28 cellular contexts compared by ENCODE assay signal in the genomic region with DNA sequence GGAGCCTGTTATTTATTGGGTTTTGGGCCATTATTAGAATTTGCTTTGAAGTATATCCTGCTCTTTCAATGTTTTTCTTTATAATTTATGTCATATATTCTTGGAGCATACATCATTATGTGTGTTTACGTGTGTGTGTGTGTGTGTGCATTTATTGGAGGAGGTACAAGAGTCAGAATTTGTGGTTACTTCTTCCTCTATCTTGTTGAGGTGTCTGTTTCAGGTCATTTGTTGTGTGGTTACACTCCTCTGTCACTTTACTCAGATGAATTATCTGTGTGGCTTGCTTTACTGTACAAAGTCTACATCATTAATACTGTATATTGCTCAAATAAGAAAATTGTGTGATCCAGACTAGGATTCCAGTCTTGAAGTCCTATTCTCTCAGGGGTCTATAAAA.
A peak's percentile ranks its signal among the peaks of the same experiment; 100 is the strongest.
DNase-seq lines count a peak whose midpoint lies in the region; ATAC-seq and TF ChIP-seq lines count a peak whose summit lies in the region.
"Had no signal": no experiment of that assay in that cellular context is flagged by ENCODE, and none has a peak within 500 bp of the region (broad histone marks: within the 10 kb centered on the region; RNA-seq: fewer than 3 reads in every experiment).

No MANE protein-coding gene starts in this region.

- no peaks in the 10 kb centered on the region for H3K36me3 ChIP-seq in testis (ENCODE audit: low read depth, missing control alignments)
- H3K36me3 ChIP-seq: gastroesophageal sphincter, HAP-1, right atrium auricular region, transverse colon had no signal

- H3K27ac Mint-ChIP-seq in T-helper 17 cell = no peak overlapping the region
- H3K27ac Mint-ChIP-seq: activated naive CD4-positive, alpha-beta T cell treated with anti-CD3 and anti-CD28 coated beads for 36 hours; activated T-helper 1 cell treated with anti-CD3 and anti-CD28 coated beads, Interleukin-12 subunit alpha, Interleukin-12 subunit beta, Interleukin-2, Interleukin-4 antibody, amounts not matched to agents 30 ng/mL and 10 ng/mL and 1 ng/mL, durations not matched to agents 14 hours and 24 hours and 36 hours; CD4-positive, CD25-positive, alpha-beta regulatory T cell had no signal

- TF ChIP-seq CTCF in GM10248 (IDR thresholded peaks at IDR 0.05; ENCODE audit: control extremely low read depth, extremely low read depth, low read depth, missing control alignments) = no peak
- no peak for TF ChIP-seq CTCF in testis (IDR thresholded peaks at IDR 0.05)

- no peaks in the 10 kb centered on the region for H3K27me3 Mint-ChIP-seq in T-helper 17 cell
- H3K27me3 Mint-ChIP-seq: CD4-positive, CD25-positive, alpha-beta regulatory T cell had no signal

- CTCF ChIA-PET in GM10248 (lab: Yijun Ruan, JAX) = no interaction called here

- 73 to 100% methylated on average over 1 of the region's 1 CpG for WGBS in testis, 2 donors

- no peaks in the 10 kb centered on the region for H3K4me1 ChIP-seq in testis
- H3K4me1 ChIP-seq: gastroesophageal sphincter, parathyroid adenoma, right atrium auricular region, transverse colon had no signal

- intact Hi-C loops in testis (cut with DNase I; ENCODE audit: low total_unique reads) (no loop called here), Right ventricle myocardium superior (cut with DNase I) (no loop called here)

- no peak overlapping the region for H3K4me3 Mint-ChIP-seq in T-helper 17 cell
- H3K4me3 Mint-ChIP-seq: activated naive CD4-positive, alpha-beta T cell treated with anti-CD3 and anti-CD28 coated beads for 36 hours; activated T-helper 1 cell treated with anti-CD3 and anti-CD28 coated beads, Interleukin-12 subunit alpha, Interleukin-12 subunit beta, Interleukin-2, Interleukin-4 antibody, amounts not matched to agents 30 ng/mL and 10 ng/mL and 1 ng/mL, durations not matched to agents 14 hours and 24 hours and 36 hours; CD4-positive, CD25-positive, alpha-beta regulatory T cell; neural crest cell had no signal

- H3K27me3 ChIP-seq in testis = no peaks in the 10 kb centered on the region
- H3K27me3 ChIP-seq: gastroesophageal sphincter, right atrium auricular region, transverse colon had no signal

- H3K9me3 ChIP-seq in T-helper 17 cell (ENCODE audit: control insufficient read depth, low read length, poor library complexity, severe bottlenecking) (no peaks in the 10 kb centered on the region), testis (no peaks in the 10 kb centered on the region)
- H3K9me3 ChIP-seq: gastroesophageal sphincter, HAP-1, right atrium auricular region, transverse colon had no signal

- POLR2A ChIA-PET in GM10248 (lab: Yijun Ruan, JAX) = no interaction called here

- no peaks in the 10 kb centered on the region for H3K36me3 Mint-ChIP-seq in T-helper 17 cell (ENCODE audit: low read depth)
- H3K36me3 Mint-ChIP-seq: CD4-positive, CD25-positive, alpha-beta regulatory T cell had no signal

- DNase-seq in GM10248 (ENCODE audit: extremely low spot score) = peak; percentile 10
- DNase-seq in T-helper 17 cell = no peak
- DNase-seq in testis = no peak
- no peak for DNase-seq in Right ventricle myocardium superior
- DNase-seq: 8988T; activated CD4-positive, alpha-beta T cell treated with anti-CD3 and anti-CD28 coated beads, Interleukin-2, amount 50 U/mL, for 48 hours; activated naive CD4-positive, alpha-beta T cell treated with anti-CD3 and anti-CD28 coated beads for 36 hours; amygdala; CD4-positive, CD25-positive, alpha-beta regulatory T cell; hypothalamus; NCI-H2029; NCI-H226; NCI-H748 treated with DMSO at 0.1 percent for 48 hours; RPMI8226; stimulated activated CD4-positive, alpha-beta T cell treated with anti-CD3 and anti-CD28 coated beads, Interleukin-2, amount 100 ng/mL, for 24 hours; T-helper 1 cell; transverse colon had no signal

- no peak for TF ChIP-seq POLR2A in testis (IDR thresholded peaks at IDR 0.05)

- ATAC-seq in GM18867 (IDR thresholded peaks at IDR 0.05; ENCODE audit: unreplicated experiment) (peak; percentile 78), GM21786 (IDR thresholded peaks at IDR 0.05; ENCODE audit: unreplicated experiment) (peak; percentile 64), HG03196 (IDR thresholded peaks at IDR 0.05; ENCODE audit: unreplicated experiment) (peak; percentile 59), T-helper 17 cell (no peak), Right ventricle myocardium superior (ENCODE audit: poor library complexity) (no peak), GM19324 (IDR thresholded peaks at IDR 0.05; ENCODE audit: low FRiP score, unreplicated experiment) (no peak)
- ATAC-seq: gastroesophageal sphincter had no signal

- H3K4me1 Mint-ChIP-seq in T-helper 17 cell = no peaks in the 10 kb centered on the region
- H3K4me1 Mint-ChIP-seq: CD4-positive, CD25-positive, alpha-beta regulatory T cell had no signal

- H3K27ac ChIP-seq in testis = no peak overlapping the region
- H3K27ac ChIP-seq: gastroesophageal sphincter, parathyroid adenoma, right atrium auricular region, transverse colon had no signal

- no peak overlapping the region for H3K4me3 ChIP-seq in testis
- H3K4me3 ChIP-seq: gastroesophageal sphincter, HAP-1, right atrium auricular region, smooth muscle cell, transverse colon had no signal

Comparison
In these comparisons a context has a peak if more than half of its experiments do, and no peak if none do; other contexts are left out.
1. ATAC-seq: peak in GM18867 (single experiment), GM21786 (single experiment) and HG03196 (single experiment); none in T-helper 17 cell (single experiment), Right ventricle myocardium superior (single experiment) and GM19324 (single experiment).